32 cellular contexts compared by ENCODE assay signal in the genomic region with DNA sequence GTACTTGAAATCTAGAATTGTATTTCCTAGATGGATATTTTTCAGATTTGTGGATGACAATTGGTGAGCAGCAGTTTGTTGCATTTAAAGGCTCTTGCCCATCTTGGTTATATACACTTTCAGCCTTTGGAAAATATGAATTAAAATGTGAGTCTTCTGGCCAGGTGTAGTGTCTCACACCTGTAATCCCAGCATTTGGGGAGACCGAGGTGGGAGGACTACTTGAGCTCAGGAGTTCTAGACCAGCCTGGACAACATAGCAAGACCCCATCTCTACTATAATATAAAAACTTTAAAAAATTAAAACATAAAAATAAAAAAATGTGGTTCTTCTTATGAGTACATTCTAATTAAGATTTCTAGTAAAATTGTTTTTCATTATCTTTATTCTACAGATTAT.
"Had no signal": no experiment of that assay in that cellular context is flagged by ENCODE, and none has a peak within 500 bp of the region (broad histone marks: within the 10 kb centered on the region; RNA-seq: fewer than 3 reads in every experiment).

No MANE protein-coding gene starts in this region.

- H3K27ac ChIP-seq: brain microvascular endothelial cell, coronary artery, dorsolateral prefrontal cortex, gastrocnemius medialis, heart left ventricle, VCaP had no signal

- ATAC-seq: activated T-cell treated with anti-CD3 and anti-CD28 coated beads, Interleukin-2, amount 50 U/mL, for 4 hours; activated T-helper 17 cell treated with anti-CD3 and anti-CD28 coated beads, Interleukin-2, amount 50 U/mL, for 72 hours; esophagus mucosa; gastrocnemius medialis; heart left ventricle; WTC11 had no signal

- H3K27me3 ChIP-seq: brain microvascular endothelial cell, dorsolateral prefrontal cortex, gastrocnemius medialis, heart left ventricle had no signal

- H3K4me3 ChIP-seq: coronary artery, dorsolateral prefrontal cortex, gastrocnemius medialis, heart left ventricle had no signal

- H3K4me3 Mint-ChIP-seq: activated CD4-positive, alpha-beta memory T cell treated with anti-CD3 and anti-CD28 coated beads, Interleukin-2, amount 10 ng/mL, durations not matched to agents 7 days and 5 days; activated CD4-positive, alpha-beta T cell treated with anti-CD3 and anti-CD28 coated beads, Interleukin-2, amount 10 ng/mL, durations not matched to agents 7 days and 5 days; activated naive CD8-positive, alpha-beta T cell; activated T-cell treated with anti-CD3 and anti-CD28 coated beads, Interleukin-2, amount 50 U/mL, for 4 hours; activated T-helper 17 cell treated with anti-CD3 and anti-CD28 coated beads, Interleukin-2, amount 50 U/mL, for 72 hours; central memory CD8-positive, alpha-beta T cell; dendritic cell treated with granulocyte-macrophage colony-stimulating factor and Interleukin-4, amounts not matched to agents 40 ng/mL and 50 ng/mL, for 4 days; endodermal cell; WTC11 had no signal

- H3K9me3 Mint-ChIP-seq: activated CD4-positive, alpha-beta memory T cell treated with anti-CD3 and anti-CD28 coated beads, Interleukin-2, amount 10 ng/mL, durations not matched to agents 7 days and 5 days; activated CD4-positive, alpha-beta T cell treated with anti-CD3 and anti-CD28 coated beads, Interleukin-2, amount 10 ng/mL, durations not matched to agents 7 days and 5 days; activated T-cell treated with anti-CD3 and anti-CD28 coated beads, Interleukin-2, amount 50 U/mL, for 4 hours; activated T-helper 17 cell treated with anti-CD3 and anti-CD28 coated beads, Interleukin-2, amount 50 U/mL, for 72 hours; central memory CD8-positive, alpha-beta T cell; dendritic cell treated with granulocyte-macrophage colony-stimulating factor and Interleukin-4, amounts not matched to agents 40 ng/mL and 50 ng/mL, for 4 days; endodermal cell had no signal

- H3K27ac Mint-ChIP-seq: activated CD4-positive, alpha-beta memory T cell treated with anti-CD3 and anti-CD28 coated beads, Interleukin-2, amount 10 ng/mL, durations not matched to agents 7 days and 5 days; activated CD4-positive, alpha-beta T cell treated with anti-CD3 and anti-CD28 coated beads, Interleukin-2, amount 10 ng/mL, durations not matched to agents 7 days and 5 days; activated naive CD8-positive, alpha-beta T cell; activated T-helper 17 cell treated with anti-CD3 and anti-CD28 coated beads, Interleukin-2, amount 50 U/mL, for 72 hours; dendritic cell treated with granulocyte-macrophage colony-stimulating factor and Interleukin-4, amounts not matched to agents 40 ng/mL and 50 ng/mL, for 4 days; endodermal cell; WTC11 had no signal

- DNase-seq: activated CD4-positive, alpha-beta memory T cell treated with anti-CD3 and anti-CD28 coated beads, Interleukin-2, amount 10 ng/mL, durations not matched to agents 7 days and 5 days; activated CD4-positive, alpha-beta T cell treated with anti-CD3 and anti-CD28 coated beads for 1 hour; activated CD4-positive, alpha-beta T cell treated with anti-CD3 and anti-CD28 coated beads for 4 hours; activated CD4-positive, alpha-beta T cell treated with anti-CD3 and anti-CD28 coated beads, Interleukin-2, amount 10 ng/mL, durations not matched to agents 7 days and 5 days; activated CD4-positive, alpha-beta T cell treated with anti-CD3 and anti-CD28 coated beads, Interleukin-2, amount 50 U/mL, for 4 hours; activated CD8-positive, alpha-beta memory T cell treated with anti-CD3 and anti-CD28 coated beads for 24 hours; activated effector memory CD4-positive, alpha-beta T cell treated with Interleukin-2 at 50 U/mL for 16 hours; activated gamma-delta T cell treated with Interleukin-2 at 50 U/mL for 16 hours; activated naive CD4-positive, alpha-beta T cell treated with anti-CD3 and anti-CD28 coated beads, Interleukin-2, amount 50 U/mL, for 16 hours; activated naive CD4-positive, alpha-beta T cell treated with Interleukin-2 at 50 U/mL for 16 hours; activated T-cell treated with anti-CD3 and anti-CD28 coated beads, Interleukin-2, amount 50 U/mL, for 4 hours; amniotic stem cell; anterior cingulate cortex; brain microvascular endothelial cell; dorsolateral prefrontal cortex; effector memory CD4-positive, alpha-beta T cell; endodermal cell; foreskin fibroblast; gastrocnemius medialis; glutamatergic neuron; heart left ventricle; T-helper 2 cell had no signal

- H3K9me3 ChIP-seq: gastrocnemius medialis, heart left ventricle had no signal

- FAIRE-seq: astrocyte, bronchial epithelial cell had no signal

- H3K4me1 ChIP-seq: gastrocnemius medialis had no signal

- H3K27me3 Mint-ChIP-seq: activated CD4-positive, alpha-beta memory T cell treated with anti-CD3 and anti-CD28 coated beads, Interleukin-2, amount 10 ng/mL, durations not matched to agents 7 days and 5 days; activated CD4-positive, alpha-beta T cell treated with anti-CD3 and anti-CD28 coated beads, Interleukin-2, amount 10 ng/mL, durations not matched to agents 7 days and 5 days; activated naive CD8-positive, alpha-beta T cell; activated T-helper 17 cell treated with anti-CD3 and anti-CD28 coated beads, Interleukin-2, amount 50 U/mL, for 72 hours; central memory CD8-positive, alpha-beta T cell; dendritic cell treated with granulocyte-macrophage colony-stimulating factor and Interleukin-4, amounts not matched to agents 40 ng/mL and 50 ng/mL, for 4 days had no signal

- H3K4me1 Mint-ChIP-seq: WTC11 had no signal
